ENCODE assay signal across 25 cellular contexts in the genomic region with DNA sequence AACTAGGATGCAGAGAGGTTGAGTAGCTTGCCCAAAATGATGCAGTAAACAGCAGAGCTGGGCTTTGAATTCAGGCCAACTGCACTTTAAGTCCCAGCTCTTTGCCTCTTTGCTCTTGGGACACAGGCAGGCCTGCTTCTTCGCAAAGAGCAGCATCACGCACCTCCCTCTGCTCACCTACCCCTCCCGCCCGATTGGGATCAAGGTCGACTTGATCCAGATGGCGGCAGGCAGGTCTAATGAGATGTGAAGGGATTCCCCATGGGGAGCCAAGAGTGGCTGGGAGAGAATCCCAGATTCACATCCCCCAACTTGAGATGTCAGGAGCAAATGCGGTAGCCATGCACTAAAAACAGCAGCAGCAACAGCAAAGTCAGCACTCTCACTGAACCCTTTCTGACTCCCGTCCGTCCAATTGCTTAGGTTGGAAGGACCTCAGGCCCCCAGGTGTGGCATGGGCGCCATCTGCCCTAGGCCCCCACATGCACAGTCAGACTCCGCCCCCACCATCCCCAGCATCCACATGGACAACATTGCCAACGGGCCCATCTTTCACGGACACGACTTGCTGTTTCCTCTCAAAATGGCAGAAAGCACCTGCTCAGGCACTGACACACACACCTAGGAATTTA.
A peak's percentile ranks its signal among the peaks of the same experiment; 100 is the strongest.
DNase-seq lines count a peak whose midpoint lies in the region; ATAC-seq, FAIRE-seq and TF ChIP-seq lines count a peak whose summit lies in the region.
"Had no signal": no experiment of that assay in that cellular context is flagged by ENCODE, and none has a peak within 500 bp of the region (broad histone marks: within the 10 kb centered on the region; RNA-seq: fewer than 3 reads in every experiment).

No MANE protein-coding gene starts in this region.

- WGBS in HepG2 (ENCODE audit: low lambda C conversion rate): 71% methylated on average over 14 of the region's 14 CpGs
- 93% methylated on average over 8 of the region's 14 CpGs for WGBS in right lobe of liver (ENCODE audit: insufficient coverage, low coverage, low lambda C conversion rate, missing lambda C conversion rate)
- WGBS in hepatocyte (ENCODE audit: low lambda C conversion rate, missing lambda C conversion rate): 90% methylated on average over 14 of the region's 14 CpGs

- CTCF ChIA-PET in HepG2 (lab: Yijun Ruan, JAX; ENCODE audit: low intra/inter-chr PET ratio, low total read pairs): no interaction called here

- H3K9me2 ChIP-seq in hepatocyte (replicated peaks; ENCODE audit: insufficient read depth) (no peaks in the 10 kb centered on the region), MM.1S (replicated peaks; ENCODE audit: insufficient read depth, low read length) (no peaks in the 10 kb centered on the region)

- TF ChIP-seq RAD21 in HepG2 (CRISPR knock-in tag; IDR thresholded peaks at IDR 0.05): no peak

- in situ Hi-C loops in HepG2 (cut with HindIII; ENCODE audit: extremely low pct_ligation_motif_present, low pct_unique_long_range_greater_than_20kb): no loop called here

- intact Hi-C loops in HepG2 (cut with micrococcal nuclease; ENCODE audit: unreplicated experiment): loop anchor here (5.0 kb wide), 2 partner anchors 46 to 84 kb away; a partner anchor contains a TSS
- intact Hi-C loops in right lobe of liver (cut with DNase I): no loop called here

- H2AFZ ChIP-seq in HepG2 (ENCODE audit: low read length) (no peak overlapping the region), hepatocyte (no peak overlapping the region), MM.1S (ENCODE audit: low read length) (no peak overlapping the region)
- H2AFZ ChIP-seq: GM23248 had no signal

- H3K27ac ChIP-seq in HepG2 (ENCODE audit: extremely low read length, insufficient read depth, low read length) (no peak overlapping the region), right lobe of liver (no peak overlapping the region), WERI-Rb-1 (no peak overlapping the region), hepatocyte (no peak overlapping the region), MM.1S (ENCODE audit: low read length) (no peak overlapping the region)
- H3K27ac ChIP-seq: coronary artery, foreskin keratinocyte, GM23248, heart left ventricle had no signal

- H3K9me3 ChIP-seq in HepG2 (ENCODE audit: low read length) (no peaks in the 10 kb centered on the region), right lobe of liver (no peaks in the 10 kb centered on the region), WERI-Rb-1 (ENCODE audit: severe bottlenecking) (no peaks in the 10 kb centered on the region), hepatocyte (ENCODE audit: low read depth) (no peaks in the 10 kb centered on the region), MM.1S (replicated peaks; ENCODE audit: insufficient read depth, low read length) (no peaks in the 10 kb centered on the region)
- H3K9me3 ChIP-seq: heart left ventricle had no signal

- no peak for TF ChIP-seq EP300 in HepG2 (IDR thresholded peaks at IDR 0.05; ENCODE audit: low read depth in 2 of 2, low read length in 2 of 2)
- no peak for TF ChIP-seq EP300 in HepG2 (CRISPR knock-in tag; IDR thresholded peaks at IDR 0.05; ENCODE audit: borderline replicate concordance)

- H3K36me3 ChIP-seq in HepG2 (replicated peaks in 1 of 2; ENCODE audit: control insufficient read depth in 1 of 2, insufficient read depth in 2 of 2, low read length in 2 of 2): no peaks in the 10 kb centered on the region
- H3K36me3 ChIP-seq in right lobe of liver: no peaks in the 10 kb centered on the region
- no peaks in the 10 kb centered on the region for H3K36me3 ChIP-seq in WERI-Rb-1
- no peaks in the 10 kb centered on the region for H3K36me3 ChIP-seq in hepatocyte (replicated peaks; ENCODE audit: insufficient read depth, low read depth)
- H3K36me3 ChIP-seq in MM.1S (replicated peaks; ENCODE audit: insufficient read depth, low read length): no peaks in the 10 kb centered on the region
- H3K36me3 ChIP-seq: heart left ventricle had no signal

- H3K4me3 ChIP-seq in HepG2 (replicated peaks in 1 of 3; ENCODE audit: insufficient read depth in 1 of 3, low read depth in 2 of 3, low read length in 3 of 3): no peak overlapping the region
- no peak overlapping the region for H3K4me3 ChIP-seq in right lobe of liver
- H3K4me3 ChIP-seq in WERI-Rb-1 (ENCODE audit: low read depth, low read length): no peak overlapping the region
- no peak overlapping the region for H3K4me3 ChIP-seq in hepatocyte
- H3K4me3 ChIP-seq in MM.1S (ENCODE audit: low read length): no peak overlapping the region
- H3K4me3 ChIP-seq: coronary artery, GM23248, heart left ventricle had no signal

- H4K20me1 ChIP-seq in HepG2 (ENCODE audit: insufficient read depth, low read length): no peaks in the 10 kb centered on the region
- no peaks in the 10 kb centered on the region for H4K20me1 ChIP-seq in hepatocyte (ENCODE audit: insufficient read depth, poor library complexity, severe bottlenecking)
- H4K20me1 ChIP-seq in MM.1S (ENCODE audit: insufficient read depth, low read length): no peaks in the 10 kb centered on the region

- ATAC-seq in HepG2 (peak; percentile 15; the same call in 1 of the 3 replicates), right lobe of liver (no peak)
- ATAC-seq: foreskin keratinocyte had no signal

- TF ChIP-seq POLR2A in HepG2 (IDR thresholded peaks at IDR 0.05; ENCODE audit: insufficient read depth in 1 of 2, low read depth in 2 of 2, low read length in 2 of 2) (no peak), right lobe of liver (IDR thresholded peaks at IDR 0.05) (no peak)

- no TSS peak for BruUV-seq in HepG2 (replicated peaks; lab: Mats Ljungman, UMichigan)

- 0 out of 2 replicates have a peak, but pooled peaks have one; percentile 10 for TF ChIP-seq CTCF in HepG2 (CRISPR knock-in tag; IDR thresholded peaks at IDR 0.05)
- TF ChIP-seq CTCF in right lobe of liver (IDR thresholded peaks at IDR 0.05): no peak
- TF ChIP-seq CTCF in WERI-Rb-1 (IDR thresholded peaks at IDR 0.05; ENCODE audit: low read depth, low read length): no peak
- no peak for TF ChIP-seq CTCF in hepatocyte (IDR thresholded peaks at IDR 0.05; ENCODE audit: poor library complexity)
- TF ChIP-seq CTCF in MM.1S (IDR thresholded peaks at IDR 0.05; ENCODE audit: low read length): no peak

- DNase-seq in HepG2 (ENCODE audit: low spot score) (peak; percentile 29), right lobe of liver (no peak), WERI-Rb-1 (peak; percentile 66), islet precursor cell (peak; percentile 47), DMS53 (lab: John Stamatoyannopoulos, UW) (no peak), hepatocyte (ENCODE audit: low spot score) (no peak), MM.1S (no peak)
- DNase-seq in activated CD4-positive, CD25-positive, alpha-beta regulatory T cell treated with anti-CD3 and anti-CD28 coated beads, Interleukin-2, amount 50 U/mL, for 72 hours: no peak
- DNase-seq: activated CD4-positive, alpha-beta T cell treated with anti-CD3 and anti-CD28 coated beads for 48 hours; Calu3; effector memory CD4-positive, alpha-beta T cell; foreskin keratinocyte; GM23248; heart left ventricle; naive B cell; NCI-H1048; NCI-H2227 treated with DMSO at 0.1 percent for 48 hours; NCI-H774; nucleus accumbens; SHP77 treated with DMSO at 0.1 percent for 48 hours; stimulated activated naive CD4-positive, alpha-beta T cell had no signal

- H3K4me2 ChIP-seq in HepG2 (ENCODE audit: low read depth, low read length) (0 out of 2 replicates have a peak overlapping the region, but pooled peaks have one; percentile 10), hepatocyte (no peak overlapping the region), MM.1S (ENCODE audit: low read depth, low read length) (no peak overlapping the region)

- POLR2A ChIA-PET in HepG2 (lab: Yijun Ruan, JAX): interaction anchor here (1.4 kb wide), 1 partner anchor 15 kb away, joined by 4 read pairs; no protein-coding TSS in a partner anchor

- peaks cover 58% of the 10 kb centered on the region for H3K4me1 ChIP-seq in HepG2 (ENCODE audit: insufficient read depth, low read length)
- H3K4me1 ChIP-seq in right lobe of liver: no peaks in the 10 kb centered on the region
- H3K4me1 ChIP-seq in hepatocyte (ENCODE audit: insufficient read depth): peaks cover 7% of the 10 kb centered on the region
- no peaks in the 10 kb centered on the region for H3K4me1 ChIP-seq in MM.1S (ENCODE audit: low read length)
- H3K4me1 ChIP-seq: foreskin keratinocyte had no signal

- H3K27me3 ChIP-seq in HepG2 (ENCODE audit: control insufficient read depth in 1 of 2, insufficient read depth in 2 of 2, low read length in 2 of 2) (no peaks in the 10 kb centered on the region), right lobe of liver (no peaks in the 10 kb centered on the region), WERI-Rb-1 (ENCODE audit: insufficient read depth, low read depth, severe bottlenecking) (no peaks in the 10 kb centered on the region), hepatocyte (no peaks in the 10 kb centered on the region), MM.1S (replicated peaks; ENCODE audit: insufficient read depth, low read length) (no peaks in the 10 kb centered on the region)
- H3K27me3 ChIP-seq: foreskin keratinocyte had no signal

- no peak overlapping the region for H3K9ac ChIP-seq in HepG2 (ENCODE audit: insufficient read depth, low read depth, low read length)
- no peak overlapping the region for H3K9ac ChIP-seq in MM.1S (ENCODE audit: low read length)
- H3K9ac ChIP-seq: GM23248 had no signal

- FAIRE-seq in HepG2 (lab: Jason Lieb, UNC): peak; percentile 42
- FAIRE-seq: GM19239, RCC 7860, urothelium cell line had no signal

- H3F3A ChIP-seq in MM.1S (ENCODE audit: insufficient read depth, low read length): no peaks in the 10 kb centered on the region

- H3K79me2 ChIP-seq in HepG2 (ENCODE audit: insufficient read depth, low read length): no peaks in the 10 kb centered on the region
- no peaks in the 10 kb centered on the region for H3K79me2 ChIP-seq in hepatocyte
- H3K79me2 ChIP-seq in MM.1S (ENCODE audit: low read length): no peaks in the 10 kb centered on the region

TF ChIP-seq in HepG2, 621 proteins besides CTCF, POLR2A, EP300 and RAD21 (continues in another document):
- TF ChIP-seq ZNF160 (CRISPR knock-in tag; IDR thresholded peaks at IDR 0.05) (no peak), MAFF (IDR thresholded peaks at IDR 0.05; ENCODE audit: low read depth, low read length) (0 out of 2 replicates have a peak, but pooled peaks have one; percentile 2), ZNF605 (CRISPR knock-in tag; IDR thresholded peaks at IDR 0.05) (no peak), YY1 (IDR thresholded peaks at IDR 0.05; ENCODE audit: insufficient read depth, insufficient replicate concordance, low read depth, low read length) (no peak), ZNF382 (CRISPR knock-in tag; IDR thresholded peaks at IDR 0.05; ENCODE audit: borderline replicate concordance) (no peak), U2AF2 (IDR thresholded peaks at IDR 0.05; ENCODE audit: low read depth, low read length) (no peak)
- TF ChIP-seq, protein P1, sequence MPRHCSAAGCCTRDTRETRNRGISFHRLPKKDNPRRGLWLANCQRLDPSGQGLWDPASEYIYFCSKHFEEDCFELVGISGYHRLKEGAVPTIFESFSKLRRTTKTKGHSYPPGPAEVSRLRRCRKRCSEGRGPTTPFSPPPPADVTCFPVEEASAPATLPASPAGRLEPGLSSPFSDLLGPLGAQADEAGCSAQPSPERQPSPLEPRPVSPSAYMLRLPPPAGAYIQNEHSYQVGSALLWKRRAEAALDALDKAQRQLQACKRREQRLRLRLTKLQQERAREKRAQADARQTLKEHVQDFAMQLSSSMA (CRISPR knock-in tag; IDR thresholded peaks at IDR 0.05): no peak

Comparison
In these comparisons a context has a peak if more than half of its experiments do, and no peak if none do; other contexts are left out.
1. DNase-seq: peak in HepG2 (single experiment), WERI-Rb-1 (single experiment) and islet precursor cell (single experiment); none in right lobe of liver (0 of 3), DMS53 (single experiment), hepatocyte (single experiment), activated CD4-positive, CD25-positive, alpha-beta regulatory T cell treated with anti-CD3 and anti-CD28 coated beads, Interleukin-2, amount 50 U/mL, for 72 hours (single experiment) and MM.1S (single experiment).